11 cellular contexts compared by ENCODE assay signal in the genomic region with DNA sequence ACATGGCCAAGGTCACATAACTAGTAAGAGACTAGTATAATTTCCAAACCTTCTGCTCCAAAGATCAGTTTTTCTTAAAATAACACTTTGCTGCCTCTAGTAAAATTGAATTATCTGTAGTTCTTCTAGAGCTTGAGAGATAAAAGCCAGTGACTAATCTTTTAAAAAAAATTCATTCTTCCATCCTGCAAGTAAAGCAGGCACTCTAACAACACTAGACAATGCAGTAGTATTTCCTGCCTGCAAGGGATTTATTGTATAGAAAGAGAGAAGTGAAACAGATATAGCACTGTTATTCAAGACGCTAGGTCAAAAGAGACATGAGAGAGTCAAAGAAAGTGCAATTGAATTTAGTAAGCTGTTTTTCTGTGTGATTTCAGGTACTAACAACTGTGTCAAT.
A peak's percentile ranks its signal among the peaks of the same experiment; 100 is the strongest.
DNase-seq lines count a peak whose midpoint lies in the region; ATAC-seq and TF ChIP-seq lines count a peak whose summit lies in the region.
"Had no signal": no experiment of that assay in that cellular context is flagged by ENCODE, and none has a peak within 500 bp of the region (broad histone marks: within the 10 kb centered on the region; RNA-seq: fewer than 3 reads in every experiment).

No MANE protein-coding gene starts in this region.

- H3K4me3 Mint-ChIP-seq in naive B cell: no peak overlapping the region
- no peak overlapping the region for H3K4me3 Mint-ChIP-seq in natural killer cell

- no peak overlapping the region for H3K4me2 ChIP-seq in Karpas-422 (ENCODE audit: low read depth, low read length, poor library complexity, severe bottlenecking)

- no peaks in the 10 kb centered on the region for H3K4me1 ChIP-seq in Karpas-422 (ENCODE audit: low read length)
- no peaks in the 10 kb centered on the region for H3K4me1 ChIP-seq in suprapubic skin

- no peaks in the 10 kb centered on the region for H3K79me2 ChIP-seq in Karpas-422 (ENCODE audit: low read length)

- TF ChIP-seq CTCF in suprapubic skin (IDR thresholded peaks at IDR 0.05) (no peak), natural killer cell (IDR thresholded peaks at IDR 0.05) (no peak)

- WGBS in suprapubic skin: 14% methylated on average over 1 of the region's 1 CpG

- intact Hi-C loops in natural killer cell (cut with micrococcal nuclease): loop anchor here (10.0 kb wide), 1 partner anchor 1083 kb away; no protein-coding TSS in a partner anchor

- no peaks in the 10 kb centered on the region for H3K36me3 Mint-ChIP-seq in naive B cell
- no peaks in the 10 kb centered on the region for H3K36me3 Mint-ChIP-seq in natural killer cell

- peaks cover 0 to 11% (median 3%) of the 10 kb centered on the region in 3 donors for H3K27me3 Mint-ChIP-seq in naive B cell
- peaks cover 5 to 10% of the 10 kb centered on the region in 2 donors for H3K27me3 Mint-ChIP-seq in natural killer cell (ENCODE audit: low read depth in 2 of 2)

- H3K27ac ChIP-seq in Karpas-422 (ENCODE audit: low read length): no peak overlapping the region
- no peak overlapping the region for H3K27ac ChIP-seq in suprapubic skin
- H3K27ac ChIP-seq: RWPE1 had no signal

- H3K9ac ChIP-seq in Karpas-422 (ENCODE audit: low read length): no peak overlapping the region

- H3K27me3 ChIP-seq in Karpas-422 (ENCODE audit: low read length) (no peaks in the 10 kb centered on the region), suprapubic skin (no peaks in the 10 kb centered on the region)

- no peaks in the 10 kb centered on the region for H3K9me2 ChIP-seq in Karpas-422 (replicated peaks; ENCODE audit: insufficient read depth, low read length)

- H3K9me3 ChIP-seq in Karpas-422 (ENCODE audit: low read length) (no peaks in the 10 kb centered on the region), suprapubic skin (no peaks in the 10 kb centered on the region)

- H4K20me1 ChIP-seq in Karpas-422 (ENCODE audit: insufficient read depth, low read depth, low read length): no peaks in the 10 kb centered on the region

- H3K4me1 Mint-ChIP-seq in naive B cell (peaks cover 19 to 21% (median 20%) of the 10 kb centered on the region in 3 donors), natural killer cell (no peaks in the 10 kb centered on the region)

- ATAC-seq in GM19023 (IDR thresholded peaks at IDR 0.05; ENCODE audit: unreplicated experiment) (peak; percentile 57), HG02885 (IDR thresholded peaks at IDR 0.05; ENCODE audit: poor library complexity, unreplicated experiment) (peak; percentile 88), naive B cell (ENCODE audit: low read depth in 2 of 2) (peak; percentile 100), natural killer cell (no peak)
- ATAC-seq: left ventricle myocardium superior had no signal

- DNase-seq in Karpas-422: peak; percentile 50
- DNase-seq in naive B cell: peak; percentile 29
- no peak for DNase-seq in suprapubic skin (ENCODE audit: low spot score in 2 of 2)
- no peak for DNase-seq in activated naive CD4-positive, alpha-beta T cell treated with anti-CD3 and anti-CD28 coated beads, Interleukin-2, amount 50 U/mL, for 16 hours
- DNase-seq in nucleus accumbens (lab: John Stamatoyannopoulos, UW): no peak
- DNase-seq in natural killer cell: no peak
- DNase-seq: left ventricle myocardium superior, NCI-H2081 treated with DMSO at 0.1 percent for 48 hours had no signal

- no peak for TF ChIP-seq EP300 in suprapubic skin (IDR thresholded peaks at IDR 0.05)

- H3K36me3 ChIP-seq in Karpas-422 (ENCODE audit: insufficient read depth, low read length) (no peaks in the 10 kb centered on the region), suprapubic skin (no peaks in the 10 kb centered on the region)

- no peaks in the 10 kb centered on the region for H3K9me3 Mint-ChIP-seq in naive B cell
- no peaks in the 10 kb centered on the region for H3K9me3 Mint-ChIP-seq in natural killer cell

- H3K4me3 ChIP-seq in Karpas-422 (ENCODE audit: low read length) (no peak overlapping the region), suprapubic skin (no peak overlapping the region)

- peak overlapping the region in 1 of 6 donors; percentile 86 for H3K27ac Mint-ChIP-seq in naive B cell
- no peak overlapping the region for H3K27ac Mint-ChIP-seq in natural killer cell

- no peak for TF ChIP-seq POLR2A in suprapubic skin (IDR thresholded peaks at IDR 0.05)

- no peak overlapping the region for H2AFZ ChIP-seq in Karpas-422 (ENCODE audit: low read length)

Comparison
In these comparisons a context has a peak if more than half of its experiments do, and no peak if none do; other contexts are left out.
1. ATAC-seq: peak in GM19023 (single experiment), HG02885 (single experiment) and naive B cell (2 of 2); none in natural killer cell (0 of 3).
2. DNase-seq: peak in Karpas-422 (single experiment) and naive B cell (single experiment); none in suprapubic skin (0 of 2), activated naive CD4-positive, alpha-beta T cell treated with anti-CD3 and anti-CD28 coated beads, Interleukin-2, amount 50 U/mL, for 16 hours (single experiment), nucleus accumbens (0 of 56) and natural killer cell (single experiment).